9 cellular contexts compared by ENCODE assay signal in genomic region chr22:41411021-41411851, GRCh38. TPM values are rescaled to one million over a fixed set of nuclear protein-coding genes. Genes with fewer than 3 reads are reported as not detected.
DNase-seq lines count a peak whose midpoint lies in the region; ATAC-seq, FAIRE-seq and TF ChIP-seq lines count a peak whose summit lies in the region.
"Had no signal": no experiment of that assay in that cellular context is flagged by ENCODE, and none has a peak within 500 bp of the region (broad histone marks: within the 10 kb centered on the region; RNA-seq: fewer than 3 reads in every experiment).

No MANE protein-coding gene starts in this region.

- H3K4me1 ChIP-seq in gastroesophageal sphincter (peaks cover 19 to 72% (median 40%) of the 10 kb centered on the region in 3 donors), small intestine (ENCODE audit: control insufficient read depth in 2 of 2, insufficient read depth in 1 of 2, low read depth in 1 of 2, low read length in 1 of 2) (peaks cover 4 to 5% of the 10 kb centered on the region in 2 donors)

- DNase-seq in C1 segment of cervical spinal cord (lab: John Stamatoyannopoulos, UW) (peak in 10 of 14 donors; percentile 18 to 94 (median 43)), SK-N-DZ (ENCODE audit: low spot score) (peak; percentile 65), osteocyte (ENCODE audit: extremely low spot score, unreplicated experiment) (no peak), GM19239 (ENCODE audit: insufficient read length, low spot score) (no peak), frontal cortex (ENCODE audit: low spot score in 2 of 2) (no peak), small intestine (no peak)
- DNase-seq: MV-4-11 had no signal

- no peak for TF ChIP-seq CTCF in gastroesophageal sphincter (IDR thresholded peaks at IDR 0.05)
- TF ChIP-seq CTCF in osteocyte (IDR thresholded peaks at IDR 0.05): no peak

- H3K27me3 Mint-ChIP-seq in osteocyte (ENCODE audit: unreplicated experiment): no peaks in the 10 kb centered on the region

- no peaks in the 10 kb centered on the region for H3K36me3 ChIP-seq in gastroesophageal sphincter
- H3K36me3 ChIP-seq in small intestine (ENCODE audit: control insufficient read depth in 2 of 2, insufficient read depth in 2 of 2, low read length in 2 of 2): no peaks in the 10 kb centered on the region

- H3K36me3 Mint-ChIP-seq in osteocyte (ENCODE audit: unreplicated experiment): no peaks in the 10 kb centered on the region

- H3K9me3 ChIP-seq in gastroesophageal sphincter: no peaks in the 10 kb centered on the region
- no peaks in the 10 kb centered on the region for H3K9me3 ChIP-seq in small intestine (ENCODE audit: control insufficient read depth, low read depth)

- ATAC-seq in gastroesophageal sphincter: peak; percentile 63
- ATAC-seq in HG02610 (IDR thresholded peaks at IDR 0.05; ENCODE audit: unreplicated experiment): no peak

- WGBS in gastroesophageal sphincter (ENCODE audit: low coverage in 1 of 2), 2 donors: 31 to 63% methylated on average over 2 to 8 of the region's 11 CpGs
- 82 to 90% (median 84%) methylated on average over 11 of the region's 11 CpGs for WGBS in small intestine, 3 donors

- peaks cover 22% of the 10 kb centered on the region for H3K4me1 Mint-ChIP-seq in osteocyte (ENCODE audit: unreplicated experiment)

- peak overlapping the region; percentile 68 for H3K27ac Mint-ChIP-seq in osteocyte (ENCODE audit: unreplicated experiment)

- no peaks in the 10 kb centered on the region for H3K9me3 Mint-ChIP-seq in osteocyte (ENCODE audit: unreplicated experiment)

- peak overlapping the region; percentile 95 to 100 (median 98) for H3K27ac ChIP-seq in gastroesophageal sphincter
- peak overlapping the region in 1 of 2 donors; percentile 42 for H3K27ac ChIP-seq in small intestine (ENCODE audit: low read depth in 1 of 2, low read length in 1 of 2)

- no peaks in the 10 kb centered on the region for H3K27me3 ChIP-seq in gastroesophageal sphincter
- no peaks in the 10 kb centered on the region for H3K27me3 ChIP-seq in small intestine (ENCODE audit: control insufficient read depth in 2 of 2, insufficient read depth in 2 of 2, low read length in 2 of 2)

- TF ChIP-seq POLR2A in gastroesophageal sphincter (IDR thresholded peaks at IDR 0.05): peak; percentile 49 to 59

- FAIRE-seq in GM19239 (lab: Jason Lieb, UNC): no peak
- FAIRE-seq in frontal cortex (lab: Jason Lieb, UNC): no peak
- FAIRE-seq in small intestine (lab: Jason Lieb, UNC): no peak

- H3K4me3 ChIP-seq in gastroesophageal sphincter (peak overlapping the region in 1 of 2 donors; percentile 4), small intestine (ENCODE audit: low read depth in 1 of 2, low read length in 2 of 2) (no peak overlapping the region)

- TF ChIP-seq EP300 in gastroesophageal sphincter (IDR thresholded peaks at IDR 0.05): peak; percentile 91

- H3K4me3 Mint-ChIP-seq in osteocyte (ENCODE audit: unreplicated experiment): no peak overlapping the region

RNA-seq across cellular contexts. Expression of gene TEF, which starts 29.5 kb away (rescaled TPM):
- 6.7 and 7.3 TPM in 2 replicates for polyA plus RNA-seq in SK-N-DZ (2014; cell fraction: cytosol; rRNA removed)
- polyA plus RNA-seq in SK-N-DZ (2014; cell fraction: nucleus; rRNA removed): 6.1 and 8.3 TPM in 2 replicates
- total RNA-seq in gastroesophageal sphincter (10 to 100 TPM; 26.1 to 50.7 (median 37.0) TPM), osteocyte (5.7 and 6.8 TPM in 2 replicates), frontal cortex (7.3 TPM)
- polyA plus RNA-seq in small intestine: 10 to 100 TPM in 2 of 3 donors, 1 to 10 TPM in 1; 7.2 to 11.8 (median 11.6) TPM

RNA-seq across cellular contexts. Expression of gene TOB2, which starts 35.4 kb away (rescaled TPM):
- polyA plus RNA-seq in SK-N-DZ (2014; cell fraction: cytosol; rRNA removed): 9.2 and 12.0 TPM in 2 replicates
- 5.0 and 7.0 TPM in 2 replicates for polyA plus RNA-seq in SK-N-DZ (2014; cell fraction: nucleus; rRNA removed)
- 100 to 1,000 TPM in 1 of 4 donors, 10 to 100 TPM in 3; 59.3 to 163 (median 84.1) TPM for total RNA-seq in gastroesophageal sphincter
- 44.5 and 45.9 TPM in 2 replicates for total RNA-seq in osteocyte
- 10.2 TPM for total RNA-seq in frontal cortex
- polyA plus RNA-seq in small intestine: 10 to 100 TPM; 15.1 to 29.8 (median 23.3) TPM

RNA-seq across cellular contexts. Expression of gene PHF5A, which starts 57.3 kb away (rescaled TPM):
- polyA plus RNA-seq in SK-N-DZ (2014; cell fraction: cytosol; rRNA removed): 178 and 199 TPM in 2 replicates
- 61.7 and 117 TPM in 2 replicates for polyA plus RNA-seq in SK-N-DZ (2014; cell fraction: nucleus; rRNA removed)
- 10 to 100 TPM; 26.7 to 44.5 (median 39.2) TPM for total RNA-seq in gastroesophageal sphincter
- 29.0 and 30.9 TPM in 2 replicates for total RNA-seq in osteocyte
- 53.0 TPM for total RNA-seq in frontal cortex
- 10 to 100 TPM; 53.0 to 62.7 (median 57.6) TPM for polyA plus RNA-seq in small intestine

RNA-seq across cellular contexts. Expression of gene ACO2, which starts 57.7 kb away (rescaled TPM):
- 62.2 and 66.7 TPM in 2 replicates for polyA plus RNA-seq in SK-N-DZ (2014; cell fraction: cytosol; rRNA removed)
- 53.0 and 66.4 TPM in 2 replicates for polyA plus RNA-seq in SK-N-DZ (2014; cell fraction: nucleus; rRNA removed)
- total RNA-seq in gastroesophageal sphincter (100 to 1,000 TPM; 115 to 227 (median 132) TPM), osteocyte (71.8 and 77.3 TPM in 2 replicates), frontal cortex (72.2 TPM)
- 100 to 1,000 TPM; 126 to 294 (median 216) TPM for polyA plus RNA-seq in small intestine

Comparison
In these comparisons a context has a peak if more than half of its experiments do, and no peak if none do; other contexts are left out.
1. DNase-seq: peak in C1 segment of cervical spinal cord (10 of 14) and SK-N-DZ (single experiment); none in osteocyte (single experiment), GM19239 (single experiment), frontal cortex (0 of 2) and small intestine (single experiment).